ENCODE assay signal across 38 cellular contexts in the genomic region with DNA sequence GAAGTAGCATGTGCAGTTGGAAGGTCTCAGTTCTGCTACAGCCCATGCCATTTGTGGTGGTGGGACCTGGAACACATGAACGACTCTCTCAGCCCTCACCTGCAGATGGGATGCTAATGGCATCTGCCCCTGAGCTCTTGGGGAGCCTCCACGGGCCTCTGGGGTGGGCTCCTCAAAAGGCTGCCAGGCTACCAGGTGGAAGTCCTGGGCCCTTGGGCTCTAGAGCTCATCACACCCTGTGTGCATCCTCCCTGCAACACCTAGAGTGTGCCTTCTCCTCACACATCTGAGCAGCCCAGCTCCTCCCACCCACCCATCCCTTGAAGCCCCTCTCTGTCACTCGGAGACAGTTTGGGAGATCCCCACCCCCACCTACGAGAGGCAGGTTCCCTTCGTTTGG.
"Had no signal": no experiment of that assay in that cellular context is flagged by ENCODE, and none has a peak within 500 bp of the region (broad histone marks: within the 10 kb centered on the region; RNA-seq: fewer than 3 reads in every experiment).

No MANE protein-coding gene starts in this region.

- H3K36me3 ChIP-seq: adrenal gland, ascending aorta, brain microvascular endothelial cell, breast epithelium, cardiac muscle cell had no signal

- H3K27me3 Mint-ChIP-seq: activated naive CD4-positive, alpha-beta T cell treated with anti-CD3 and anti-CD28 coated beads, Interleukin-2, amount 10 ng/mL, durations not matched to agents 7 days and 5 days; activated naive CD8-positive, alpha-beta T cell; activated naive CD8-positive, alpha-beta T cell treated with anti-CD3 and anti-CD28 coated beads for 36 hours; activated naive CD8-positive, alpha-beta T cell treated with anti-CD3 and anti-CD28 coated beads, Interleukin-2, amount 10 ng/mL, durations not matched to agents 7 days and 5 days; activated T-cell treated with anti-CD3 and anti-CD28 coated beads, Interleukin-2, amount 50 U/mL, for 24 hours; activated T-helper 17 cell treated with anti-CD3 and anti-CD28 coated beads, Interleukin-2, amount 50 U/mL, for 72 hours; central memory CD8-positive, alpha-beta T cell had no signal

- H3K9me3 ChIP-seq: adrenal gland, ascending aorta, body of pancreas, breast epithelium had no signal

- H3K4me3 Mint-ChIP-seq: activated naive CD4-positive, alpha-beta T cell treated with anti-CD3 and anti-CD28 coated beads for 36 hours; activated naive CD4-positive, alpha-beta T cell treated with anti-CD3 and anti-CD28 coated beads, Interleukin-2, amount 10 ng/mL, durations not matched to agents 7 days and 5 days; activated naive CD4-positive, alpha-beta T cell treated with anti-CD3 and anti-CD28 coated beads, Interleukin-2, amount 50 U/mL, for 24 hours; activated naive CD8-positive, alpha-beta T cell; activated naive CD8-positive, alpha-beta T cell treated with anti-CD3 and anti-CD28 coated beads for 36 hours; activated naive CD8-positive, alpha-beta T cell treated with anti-CD3 and anti-CD28 coated beads, Interleukin-2, amount 10 ng/mL, durations not matched to agents 7 days and 5 days; activated naive CD8-positive, alpha-beta T cell treated with anti-CD3 and anti-CD28 coated beads, Interleukin-2, amount 50 U/mL, for 24 hours; activated T-cell treated with anti-CD3 and anti-CD28 coated beads, Interleukin-2, amount 50 U/mL, for 24 hours; activated T-cell treated with anti-CD3 and anti-CD28 coated beads, Interleukin-2, amount 50 U/mL, for 4 hours; activated T-cell treated with anti-CD3 and anti-CD28 coated beads, Interleukin-2, amount 50 U/mL, for 72 hours; activated T-helper 1 cell treated with anti-CD3 and anti-CD28 coated beads, Interleukin-12 subunit alpha, Interleukin-12 subunit beta, Interleukin-2, Interleukin-4 antibody, amounts not matched to agents 30 ng/mL and 10 ng/mL and 1 ng/mL, durations not matched to agents 14 hours and 24 hours and 36 hours; activated T-helper 17 cell treated with anti-CD3 and anti-CD28 coated beads, Interleukin-2, amount 50 U/mL, for 72 hours; brain; central memory CD8-positive, alpha-beta T cell had no signal

- H3K27ac Mint-ChIP-seq: activated naive CD4-positive, alpha-beta T cell treated with anti-CD3 and anti-CD28 coated beads for 36 hours; activated naive CD4-positive, alpha-beta T cell treated with anti-CD3 and anti-CD28 coated beads, Interleukin-2, amount 10 ng/mL, durations not matched to agents 7 days and 5 days; activated naive CD4-positive, alpha-beta T cell treated with anti-CD3 and anti-CD28 coated beads, Interleukin-2, amount 50 U/mL, for 24 hours; activated naive CD8-positive, alpha-beta T cell; activated naive CD8-positive, alpha-beta T cell treated with anti-CD3 and anti-CD28 coated beads for 36 hours; activated naive CD8-positive, alpha-beta T cell treated with anti-CD3 and anti-CD28 coated beads, Interleukin-2, amount 10 ng/mL, durations not matched to agents 7 days and 5 days; activated naive CD8-positive, alpha-beta T cell treated with anti-CD3 and anti-CD28 coated beads, Interleukin-2, amount 50 U/mL, for 24 hours; activated T-cell treated with anti-CD3 and anti-CD28 coated beads, Interleukin-2, amount 50 U/mL, for 24 hours; activated T-cell treated with anti-CD3 and anti-CD28 coated beads, Interleukin-2, amount 50 U/mL, for 72 hours; activated T-helper 1 cell treated with anti-CD3 and anti-CD28 coated beads, Interleukin-12 subunit alpha, Interleukin-12 subunit beta, Interleukin-2, Interleukin-4 antibody, amounts not matched to agents 30 ng/mL and 10 ng/mL and 1 ng/mL, durations not matched to agents 14 hours and 24 hours and 36 hours; activated T-helper 17 cell treated with anti-CD3 and anti-CD28 coated beads, Interleukin-2, amount 50 U/mL, for 72 hours; activated T-helper 2 cell treated with anti-CD3 and anti-CD28 coated beads, Interferon-gamma antibody, Interleukin-2, Interleukin-4, amounts not matched to agents 10 μg/mL and 5 μg/mL and 100 μg/mL, durations not matched to agents 14 hours and 24 hours and 36 hours had no signal

- H3K27me3 ChIP-seq: adrenal gland, ascending aorta, body of pancreas, brain microvascular endothelial cell, breast epithelium, cardiac muscle cell had no signal

- H3K36me3 Mint-ChIP-seq: activated naive CD4-positive, alpha-beta T cell treated with anti-CD3 and anti-CD28 coated beads, Interleukin-2, amount 10 ng/mL, durations not matched to agents 7 days and 5 days; activated naive CD4-positive, alpha-beta T cell treated with anti-CD3 and anti-CD28 coated beads, Interleukin-2, amount 50 U/mL, for 24 hours; activated naive CD4-positive, alpha-beta T cell treated with anti-CD3 and anti-CD28 coated beads, Interleukin-2, amount 50 U/mL, for 72 hours; activated naive CD8-positive, alpha-beta T cell; activated naive CD8-positive, alpha-beta T cell treated with anti-CD3 and anti-CD28 coated beads for 36 hours; activated naive CD8-positive, alpha-beta T cell treated with anti-CD3 and anti-CD28 coated beads, Interleukin-2, amount 10 ng/mL, durations not matched to agents 7 days and 5 days; brain had no signal

- H3K4me1 Mint-ChIP-seq: activated naive CD4-positive, alpha-beta T cell treated with anti-CD3 and anti-CD28 coated beads, Interleukin-2, amount 10 ng/mL, durations not matched to agents 7 days and 5 days; activated naive CD4-positive, alpha-beta T cell treated with anti-CD3 and anti-CD28 coated beads, Interleukin-2, amount 50 U/mL, for 24 hours; activated naive CD8-positive, alpha-beta T cell treated with anti-CD3 and anti-CD28 coated beads, Interleukin-2, amount 10 ng/mL, durations not matched to agents 7 days and 5 days; activated T-helper 17 cell treated with anti-CD3 and anti-CD28 coated beads, Interleukin-2, amount 50 U/mL, for 72 hours; central memory CD8-positive, alpha-beta T cell had no signal

- H3K27ac ChIP-seq: adrenal gland, ascending aorta, body of pancreas, brain microvascular endothelial cell, breast epithelium, cardiac muscle cell had no signal

- DNase-seq: activated effector memory CD4-positive, alpha-beta T cell treated with anti-CD3 and anti-CD28 coated beads, Interleukin-2, amount 50 U/mL, for 16 hours; activated effector memory CD4-positive, alpha-beta T cell treated with Interleukin-2 at 50 U/mL for 16 hours; activated gamma-delta T cell; activated gamma-delta T cell treated with Interleukin-2 at 50 U/mL for 16 hours; activated naive CD4-positive, alpha-beta T cell; activated naive CD4-positive, alpha-beta T cell treated with anti-CD3 and anti-CD28 coated beads for 36 hours; activated naive CD4-positive, alpha-beta T cell treated with anti-CD3 and anti-CD28 coated beads, Interleukin-2, amount 10 ng/mL, durations not matched to agents 7 days and 5 days; activated naive CD4-positive, alpha-beta T cell treated with anti-CD3 and anti-CD28 coated beads, Interleukin-2, amount 50 U/mL, for 16 hours; activated naive CD4-positive, alpha-beta T cell treated with Interleukin-2 at 50 U/mL for 16 hours; activated naive CD8-positive, alpha-beta T cell treated with anti-CD3 and anti-CD28 coated beads for 36 hours; activated naive CD8-positive, alpha-beta T cell treated with anti-CD3 and anti-CD28 coated beads, Interleukin-2, amount 10 ng/mL, durations not matched to agents 7 days and 5 days; activated naive CD8-positive, alpha-beta T cell treated with anti-CD3 and anti-CD28 coated beads, Interleukin-2, amount 50 U/mL, for 24 hours; activated T-cell treated with anti-CD3 and anti-CD28 coated beads, Interleukin-2, amount 50 U/mL, for 1 hour; activated T-cell treated with anti-CD3 and anti-CD28 coated beads, Interleukin-2, amount 50 U/mL, for 24 hours; activated T-cell treated with anti-CD3 and anti-CD28 coated beads, Interleukin-2, amount 50 U/mL, for 4 hours; activated T-cell treated with anti-CD3 and anti-CD28 coated beads, Interleukin-2, amount 50 U/mL, for 48 hours; activated T-cell treated with anti-CD3 and anti-CD28 coated beads, Interleukin-2, amount 50 U/mL, for 72 hours; adrenal gland; amniotic stem cell; amygdala; anterior cingulate cortex; aorta; body of pancreas; brain microvascular endothelial cell; caudate nucleus; central memory CD4-positive, alpha-beta T cell; cerebellar nuclear complex had no signal

- H3K4me3 ChIP-seq: adrenal gland, ascending aorta, body of pancreas, breast epithelium, cardiac muscle cell had no signal

- H3K9me3 Mint-ChIP-seq: activated naive CD4-positive, alpha-beta T cell treated with anti-CD3 and anti-CD28 coated beads for 36 hours; activated naive CD4-positive, alpha-beta T cell treated with anti-CD3 and anti-CD28 coated beads, Interleukin-2, amount 10 ng/mL, durations not matched to agents 7 days and 5 days; activated naive CD4-positive, alpha-beta T cell treated with anti-CD3 and anti-CD28 coated beads, Interleukin-2, amount 50 U/mL, for 24 hours; activated naive CD4-positive, alpha-beta T cell treated with anti-CD3 and anti-CD28 coated beads, Interleukin-2, amount 50 U/mL, for 72 hours; activated naive CD8-positive, alpha-beta T cell treated with anti-CD3 and anti-CD28 coated beads for 36 hours; activated naive CD8-positive, alpha-beta T cell treated with anti-CD3 and anti-CD28 coated beads, Interleukin-2, amount 10 ng/mL, durations not matched to agents 7 days and 5 days; activated T-cell treated with anti-CD3 and anti-CD28 coated beads, Interleukin-2, amount 50 U/mL, for 24 hours; activated T-cell treated with anti-CD3 and anti-CD28 coated beads, Interleukin-2, amount 50 U/mL, for 4 hours; activated T-cell treated with anti-CD3 and anti-CD28 coated beads, Interleukin-2, amount 50 U/mL, for 72 hours; activated T-helper 1 cell treated with anti-CD3 and anti-CD28 coated beads, Interleukin-12 subunit alpha, Interleukin-12 subunit beta, Interleukin-2, Interleukin-4 antibody, amounts not matched to agents 30 ng/mL and 10 ng/mL and 1 ng/mL, durations not matched to agents 14 hours and 24 hours and 36 hours; activated T-helper 17 cell treated with anti-CD3 and anti-CD28 coated beads, Interleukin-2, amount 50 U/mL, for 72 hours; activated T-helper 2 cell treated with anti-CD3 and anti-CD28 coated beads, Interferon-gamma antibody, Interleukin-2, Interleukin-4, amounts not matched to agents 10 μg/mL and 5 μg/mL and 100 μg/mL, durations not matched to agents 14 hours and 24 hours and 36 hours; central memory CD8-positive, alpha-beta T cell had no signal

- H3K4me1 ChIP-seq: adrenal gland, ascending aorta, body of pancreas, breast epithelium had no signal
